ENCODE assay signal across 30 cellular contexts in genomic region chr18:48018806-48019295, GRCh38.
DNase-seq lines count a peak whose midpoint lies in the region; ATAC-seq and TF ChIP-seq lines count a peak whose summit lies in the region.
"Had no signal": no experiment of that assay in that cellular context is flagged by ENCODE, and none has a peak within 500 bp of the region (broad histone marks: within the 10 kb centered on the region; RNA-seq: fewer than 3 reads in every experiment).

No MANE protein-coding gene starts in this region.

- no peaks in the 10 kb centered on the region for H3K36me3 Mint-ChIP-seq in endodermal cell (ENCODE audit: low read depth)

- no peak for TF ChIP-seq CTCF in endodermal cell (conservative IDR thresholded peaks at IDR 0.05)

- no peaks in the 10 kb centered on the region for H3K9me3 ChIP-seq in endodermal cell (ENCODE audit: control insufficient read depth, low read length)
- H3K9me3 ChIP-seq: BE2C, heart left ventricle, pancreas, right atrium auricular region had no signal

- H3K27ac Mint-ChIP-seq in endodermal cell, result no peak overlapping the region
- H3K27ac Mint-ChIP-seq: activated CD4-positive, alpha-beta memory T cell treated with anti-CD3 and anti-CD28 coated beads, Interleukin-2, amount 10 ng/mL, durations not matched to agents 7 days and 5 days had no signal

- H3K27me3 ChIP-seq in endodermal cell (ENCODE audit: control insufficient read depth, insufficient read depth, low read length, poor library complexity, severe bottlenecking), result no peaks in the 10 kb centered on the region
- H3K27me3 ChIP-seq: BE2C, pancreas, right atrium auricular region had no signal

- H3K4me3 Mint-ChIP-seq in endodermal cell, result no peak overlapping the region
- H3K4me3 Mint-ChIP-seq: activated CD4-positive, alpha-beta memory T cell treated with anti-CD3 and anti-CD28 coated beads, Interleukin-2, amount 10 ng/mL, durations not matched to agents 7 days and 5 days; CD8-positive, alpha-beta memory T cell; neural crest cell had no signal

- no peak for ATAC-seq in GM19463 (IDR thresholded peaks at IDR 0.05; ENCODE audit: unreplicated experiment)
- ATAC-seq: heart left ventricle, pancreas had no signal

- H3K27ac ChIP-seq in endodermal cell (ENCODE audit: low read depth, low read length), result no peak overlapping the region
- H3K27ac ChIP-seq: heart left ventricle, KMS-11, pancreas, right atrium auricular region, tibial artery had no signal

- peaks cover 17% of the 10 kb centered on the region for H3K27me3 Mint-ChIP-seq in endodermal cell (ENCODE audit: insufficient read depth)

- 90 to 92% methylated on average over 1 to 3 of the region's 3 CpGs for WGBS in endodermal cell (ENCODE audit: insufficient coverage in 1 of 2, insufficient read length in 1 of 2), 2 experiments

- no peak overlapping the region for H3K4me3 ChIP-seq in endodermal cell (ENCODE audit: low read length)
- H3K4me3 ChIP-seq: heart left ventricle, pancreas, right atrium auricular region, smooth muscle cell, tibial artery had no signal

- DNase-seq in activated effector memory CD4-positive, alpha-beta T cell treated with anti-CD3 and anti-CD28 coated beads, Interleukin-2, amount 50 U/mL, for 16 hours, result peak; percentile 16
- DNase-seq in activated effector memory CD4-positive, alpha-beta T cell treated with Interleukin-2 at 50 U/mL for 16 hours, result no peak
- DNase-seq in RPMI7951 (ENCODE audit: low read depth) (peak; percentile 25), endodermal cell (peak; percentile 22), ureter (ENCODE audit: low spot score) (peak; percentile 30), HuH-7.5 (ENCODE audit: low spot score) (no peak), NCI-H526 treated with DMSO at 0.1 percent for 48 hours (lab: John Stamatoyannopoulos, UW) (no peak)
- DNase-seq: activated CD4-positive, alpha-beta memory T cell treated with anti-CD3 and anti-CD28 coated beads, Interleukin-2, amount 10 ng/mL, durations not matched to agents 7 days and 5 days; activated CD4-positive, alpha-beta T cell treated with anti-CD3 and anti-CD28 coated beads for 1 hour; BE2C; CD8-positive, alpha-beta memory T cell; DMS 273 treated with DMSO at 0.1 percent for 48 hours; GF-D8; HCEC 1CT; heart left ventricle; kidney glomerular epithelial cell; NCI-H1105; NCI-H2029 treated with DMSO at 0.1 percent for 48 hours; NCI-H2227 treated with DMSO at 0.1 percent for 48 hours; NCI-H774; pancreas; RPMI8226; stimulated activated CD4-positive, alpha-beta T cell treated with anti-CD3 and anti-CD28 coated beads, Interleukin-2, amount 100 ng/mL, for 24 hours; T-helper 1 cell; tibial artery had no signal

- peaks cover 4% of the 10 kb centered on the region for H3K4me1 Mint-ChIP-seq in endodermal cell

- H3K4me1 ChIP-seq in endodermal cell (ENCODE audit: control insufficient read depth, insufficient read depth, low read length), result no peaks in the 10 kb centered on the region
- H3K4me1 ChIP-seq: pancreas had no signal

- H3K36me3 ChIP-seq in endodermal cell (ENCODE audit: control insufficient read depth, insufficient read depth, low read length), result no peaks in the 10 kb centered on the region
- H3K36me3 ChIP-seq: BE2C, heart left ventricle, pancreas, right atrium auricular region, tibial artery had no signal

- no peaks in the 10 kb centered on the region for H3K9me3 Mint-ChIP-seq in endodermal cell
- H3K9me3 Mint-ChIP-seq: activated CD4-positive, alpha-beta memory T cell treated with anti-CD3 and anti-CD28 coated beads, Interleukin-2, amount 10 ng/mL, durations not matched to agents 7 days and 5 days; neural crest cell had no signal

- no peak overlapping the region for H3K9ac ChIP-seq in endodermal cell (ENCODE audit: extremely low read depth, low read length, poor library complexity, severe bottlenecking)
- H3K9ac ChIP-seq: KMS-11 had no signal

Comparison
In these comparisons a context has a peak if more than half of its experiments do, and no peak if none do; other contexts are left out.
1. DNase-seq: peak in activated effector memory CD4-positive, alpha-beta T cell treated with anti-CD3 and anti-CD28 coated beads, Interleukin-2, amount 50 U/mL, for 16 hours (single experiment), RPMI7951 (single experiment), endodermal cell (single experiment) and ureter (single experiment); none in activated effector memory CD4-positive, alpha-beta T cell treated with Interleukin-2 at 50 U/mL for 16 hours (single experiment), HuH-7.5 (single experiment) and NCI-H526 treated with DMSO at 0.1 percent for 48 hours (single experiment).